8 cellular contexts compared by ENCODE assay signal in the genomic region with DNA sequence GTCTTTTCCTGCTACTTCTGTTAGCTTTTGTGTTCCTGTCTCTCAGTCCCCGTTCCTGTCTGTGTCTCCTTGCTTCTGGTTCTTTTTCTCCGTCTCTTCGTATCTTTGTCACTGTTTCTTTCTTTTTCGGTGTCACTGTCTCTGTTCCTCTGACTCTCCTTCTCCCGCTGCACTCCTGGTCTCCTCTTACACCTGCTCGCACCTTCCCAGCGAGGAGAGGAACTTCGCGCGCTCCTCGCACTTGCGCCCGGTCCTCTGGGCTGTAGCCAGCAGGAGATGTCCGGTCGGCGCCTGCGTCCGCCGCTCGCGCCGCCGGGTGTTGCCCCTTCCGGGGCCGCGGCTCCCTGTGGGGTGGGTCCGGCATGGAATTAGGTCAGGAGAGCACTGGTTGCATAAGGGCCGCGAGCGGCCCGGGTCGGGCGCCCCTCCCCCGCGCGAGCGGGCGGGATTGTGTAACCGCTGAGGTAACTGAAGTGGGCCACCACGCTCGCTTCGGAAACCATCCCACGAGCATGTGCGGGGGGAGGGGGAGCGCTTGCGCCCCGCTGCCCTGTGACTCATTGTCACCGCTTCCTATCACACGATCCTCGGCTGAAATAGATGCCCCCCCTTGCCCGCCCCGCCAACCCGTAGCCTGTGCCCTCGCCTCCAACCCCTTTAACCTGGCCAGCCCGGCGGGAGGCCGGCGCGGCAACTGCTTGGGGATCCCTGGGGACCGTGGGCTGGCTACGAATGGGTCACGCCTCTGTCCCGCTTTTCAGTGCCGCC. TPM values are rescaled to one million over a fixed set of nuclear protein-coding genes. Genes with fewer than 3 reads are reported as not detected.
A peak's percentile ranks its signal among the peaks of the same experiment; 100 is the strongest.
DNase-seq lines count a peak whose midpoint lies in the region; ATAC-seq and TF ChIP-seq lines count a peak whose summit lies in the region.

No MANE protein-coding gene starts in this region.

- no peaks in the 10 kb centered on the region for H3K36me3 ChIP-seq in ES-I3 (ENCODE audit: insufficient read depth, low read length)
- no peaks in the 10 kb centered on the region for H3K36me3 ChIP-seq in mucosa of descending colon (ENCODE audit: low read depth)

- peaks cover 34% of the 10 kb centered on the region for H3K36me3 Mint-ChIP-seq in effector memory CD8-positive, alpha-beta T cell (ENCODE audit: insufficient read depth)

- TF ChIP-seq CTCF in mucosa of descending colon (IDR thresholded peaks at IDR 0.05) = no peak

- H3K9me3 Mint-ChIP-seq in effector memory CD8-positive, alpha-beta T cell = no peaks in the 10 kb centered on the region

- peaks cover 12% of the 10 kb centered on the region for H3K4me1 ChIP-seq in ES-I3 (ENCODE audit: insufficient read depth, low read length)
- peaks cover 11% of the 10 kb centered on the region for H3K4me1 ChIP-seq in mucosa of descending colon (ENCODE audit: low read depth)

- DNase-seq in NCI-H526 treated with DMSO at 0.1 percent for 48 hours (lab: John Stamatoyannopoulos, UW) = peak; percentile 28
- peak; percentile 10 to 41 (median 23) for DNase-seq in activated CD8-positive, alpha-beta memory T cell treated with anti-CD3 and anti-CD28 coated beads for 48 hours (ENCODE audit: low read depth in 2 of 3, low spot score in 2 of 3)
- peak; percentile 40 to 70 (median 70) for DNase-seq in effector memory CD8-positive, alpha-beta T cell
- peak; percentile 60 to 82 (median 81) for DNase-seq in mucosa of descending colon
- peak; percentile 66 for DNase-seq in stimulated activated CD8-positive, alpha-beta memory T cell treated with anti-CD3 and anti-CD28 coated beads, Interleukin-4, amount 100 ng/mL, for 24 hours (ENCODE audit: low read depth)
- DNase-seq in NCI-H187 (lab: John Stamatoyannopoulos, UW) = no peak

- peak overlapping the region; percentile 91 to 97 for H3K27ac Mint-ChIP-seq in effector memory CD8-positive, alpha-beta T cell

- intact Hi-C loops in mucosa of descending colon (cut with DNase I, micrococcal nuclease) = no loop called here

- peaks cover 14 to 15% of the 10 kb centered on the region in 2 donors for H3K4me1 Mint-ChIP-seq in effector memory CD8-positive, alpha-beta T cell (ENCODE audit: low read depth in 2 of 2)

- peak; percentile 61 for ATAC-seq in effector memory CD8-positive, alpha-beta T cell (replicated peaks)
- peak; percentile 53 for ATAC-seq in mucosa of descending colon
- ATAC-seq in GM19351 (IDR thresholded peaks at IDR 0.05; ENCODE audit: unreplicated experiment) = no peak

- peak overlapping the region; percentile 17 for H3K4me3 ChIP-seq in mucosa of descending colon

- H3K9me3 ChIP-seq in ES-I3 (ENCODE audit: control insufficient read depth, insufficient read depth, low read length) (no peaks in the 10 kb centered on the region), mucosa of descending colon (no peaks in the 10 kb centered on the region)

- peak overlapping the region; percentile 81 to 86 for H3K4me3 Mint-ChIP-seq in effector memory CD8-positive, alpha-beta T cell

- H3K27me3 Mint-ChIP-seq in effector memory CD8-positive, alpha-beta T cell = peaks cover 0 to 7% of the 10 kb centered on the region in 2 donors

- H3K9ac ChIP-seq in ES-I3 (ENCODE audit: low read depth, low read length) = peak overlapping the region; percentile 40; the same call in 1 of the 2 replicates

RNA-seq across cellular contexts. Expression of gene LONRF3, which starts 1.6 kb away (rescaled TPM):
- 10 to 100 TPM in 1 of 3 donors, 1 to 10 TPM in 2; 8.1 to 16.2 (median 9.8) TPM for total RNA-seq in mucosa of descending colon

Comparison
In these comparisons a context has a peak if more than half of its experiments do, and no peak if none do; other contexts are left out.
1. DNase-seq: peak in NCI-H526 treated with DMSO at 0.1 percent for 48 hours (single experiment), activated CD8-positive, alpha-beta memory T cell treated with anti-CD3 and anti-CD28 coated beads for 48 hours (3 of 3), effector memory CD8-positive, alpha-beta T cell (3 of 3), mucosa of descending colon (3 of 3) and stimulated activated CD8-positive, alpha-beta memory T cell treated with anti-CD3 and anti-CD28 coated beads, Interleukin-4, amount 100 ng/mL, for 24 hours (single experiment); none in NCI-H187 (0 of 2).